In the genomic region with DNA sequence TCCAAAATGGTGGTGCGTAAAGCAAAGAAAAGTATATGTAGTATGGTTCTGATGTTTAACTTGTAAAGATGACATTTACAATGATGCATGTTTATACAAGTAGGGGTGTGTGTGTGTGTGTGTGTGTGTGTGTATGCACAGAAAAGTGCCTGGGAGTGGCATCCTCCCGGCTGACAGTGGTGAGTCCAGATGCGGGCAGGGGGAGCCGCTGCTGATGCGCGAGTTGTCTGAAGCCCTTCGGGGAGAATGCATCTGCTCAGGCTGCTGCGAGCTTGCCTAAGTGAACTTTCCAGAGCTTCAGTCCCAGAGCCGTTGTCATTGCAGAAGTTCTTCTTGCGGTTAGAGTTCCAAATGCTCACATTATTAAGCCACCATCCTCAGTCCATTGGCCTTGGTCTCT, we compare ENCODE assay signal across 26 cellular contexts.
"Had no signal": no experiment of that assay in that cellular context is flagged by ENCODE, and none has a peak within 500 bp of the region (broad histone marks: within the 10 kb centered on the region; RNA-seq: fewer than 3 reads in every experiment).

No MANE protein-coding gene starts in this region.

- H3K36me3 ChIP-seq: neural progenitor cell, pancreas, prostate gland, right lobe of liver, sigmoid colon, stomach, thoracic aorta, thyroid gland, tibial nerve, upper lobe of right lung, uterus had no signal

- H3K4me1 ChIP-seq: neural progenitor cell, prostate gland, right lobe of liver, sigmoid colon, stomach, upper lobe of right lung, uterus had no signal

- H3K9me3 ChIP-seq: pancreas, prostate gland, right lobe of liver, sigmoid colon, stomach, thoracic aorta, thyroid gland, tibial nerve, upper lobe of right lung, uterus had no signal

- H3K27ac Mint-ChIP-seq: naive thymus-derived CD8-positive, alpha-beta T cell; neural progenitor cell; stimulated activated effector memory CD8-positive, alpha-beta T cell treated with anti-CD3 and anti-CD28 coated beads, Interleukin-12 subunit alpha, Interleukin-12 subunit beta, amount 100 ng/mL, for 72 hours; stimulated activated naive B cell treated with anti-CD40 and anti-IgM and Interleukin-4, amounts not matched to agents 10 μg/mL and 1 μg/mL and 100 μg/mL, for 72 hours; stimulated activated naive CD8-positive, alpha-beta T cell treated with anti-CD3 and anti-CD28 coated beads, Interleukin-15, Interleukin-2, amounts not matched to agents 100 ng/mL and 50 ng/mL, for 24 hours; type B pancreatic cell had no signal

- H3K4me3 ChIP-seq: neural progenitor cell, pancreas, prostate gland, right lobe of liver, sigmoid colon, stomach, thoracic aorta, thyroid gland, tibial nerve, upper lobe of right lung, uterus had no signal

- H3K27me3 ChIP-seq: neural progenitor cell, pancreas, right lobe of liver, stomach, thyroid gland, tibial nerve, uterus had no signal

- H3K4me1 Mint-ChIP-seq: stimulated activated effector memory CD8-positive, alpha-beta T cell treated with anti-CD3 and anti-CD28 coated beads, Interleukin-12 subunit alpha, Interleukin-12 subunit beta, amount 100 ng/mL, for 72 hours had no signal

- H3K27ac ChIP-seq: neural progenitor cell, prostate gland, right lobe of liver, sigmoid colon, stomach, thoracic aorta, thyroid gland, tibial nerve, upper lobe of right lung, uterus had no signal

- H3K9me3 Mint-ChIP-seq: naive B cell; neural progenitor cell; stimulated activated effector memory CD8-positive, alpha-beta T cell treated with anti-CD3 and anti-CD28 coated beads, Interleukin-12 subunit alpha, Interleukin-12 subunit beta, amount 100 ng/mL, for 72 hours; stimulated activated naive B cell treated with anti-CD40 and anti-IgM and Interleukin-4, amounts not matched to agents 10 μg/mL and 1 μg/mL and 100 μg/mL, for 72 hours; stimulated activated naive CD8-positive, alpha-beta T cell treated with anti-CD3 and anti-CD28 coated beads, Interleukin-15, Interleukin-2, amounts not matched to agents 100 ng/mL and 50 ng/mL, for 24 hours; type B pancreatic cell had no signal

- DNase-seq: naive B cell; naive thymus-derived CD8-positive, alpha-beta T cell; occipital lobe; pancreas; retina; right lobe of liver; sigmoid colon; small intestine; stimulated activated CD4-positive, alpha-beta T cell treated with anti-CD3 and anti-CD28 coated beads, Interleukin-15, amount 100 ng/mL, for 24 hours; stimulated activated CD4-positive, alpha-beta T cell treated with anti-CD3 and anti-CD28 coated beads, Interleukin-2, amount 100 ng/mL, for 24 hours; stimulated activated CD4-positive, alpha-beta T cell treated with anti-CD3 and anti-CD28 coated beads, Interleukin-2, amount 100 ng/mL, for 48 hours; stimulated activated CD4-positive, alpha-beta T cell treated with anti-CD3 and anti-CD28 coated beads, Interleukin-4, amount 100 ng/mL, for 24 hours; stimulated activated naive B cell treated with anti-CD40 and anti-IgM and Interleukin-4, amounts not matched to agents 10 μg/mL and 1 μg/mL and 100 μg/mL, for 72 hours; stimulated activated naive CD4-positive, alpha-beta T cell treated with Interleukin-2 at 50 U/mL for 16 hours; stomach; thyroid gland; upper lobe of right lung; uterus had no signal

- H3K9ac ChIP-seq: neural progenitor cell had no signal

- H3K27me3 Mint-ChIP-seq: naive B cell; stimulated activated naive B cell treated with anti-CD40 and anti-IgM and Interleukin-4, amounts not matched to agents 10 μg/mL and 1 μg/mL and 100 μg/mL, for 72 hours; stimulated activated naive CD8-positive, alpha-beta T cell treated with anti-CD3 and anti-CD28 coated beads, Interleukin-15, Interleukin-2, amounts not matched to agents 100 ng/mL and 50 ng/mL, for 24 hours had no signal

- H3K4me3 Mint-ChIP-seq: naive B cell; naive thymus-derived CD8-positive, alpha-beta T cell; nephron; neural progenitor cell; stimulated activated effector memory CD8-positive, alpha-beta T cell treated with anti-CD3 and anti-CD28 coated beads, Interleukin-12 subunit alpha, Interleukin-12 subunit beta, amount 100 ng/mL, for 72 hours; stimulated activated naive B cell treated with anti-CD40 and anti-IgM and Interleukin-4, amounts not matched to agents 10 μg/mL and 1 μg/mL and 100 μg/mL, for 72 hours; stimulated activated naive CD8-positive, alpha-beta T cell treated with anti-CD3 and anti-CD28 coated beads, Interleukin-15, Interleukin-2, amounts not matched to agents 100 ng/mL and 50 ng/mL, for 24 hours; type B pancreatic cell had no signal

- H2AFZ ChIP-seq: neural progenitor cell had no signal

- H3K4me2 ChIP-seq: neural progenitor cell had no signal

- H3K36me3 Mint-ChIP-seq: naive B cell; naive thymus-derived CD8-positive, alpha-beta T cell; neural progenitor cell; stimulated activated effector memory CD8-positive, alpha-beta T cell treated with anti-CD3 and anti-CD28 coated beads, Interleukin-12 subunit alpha, Interleukin-12 subunit beta, amount 100 ng/mL, for 72 hours; stimulated activated naive B cell treated with anti-CD40 and anti-IgM and Interleukin-4, amounts not matched to agents 10 μg/mL and 1 μg/mL and 100 μg/mL, for 72 hours; type B pancreatic cell had no signal
